Comparison of ENCODE assay signal across 1 cellular context in the genomic region with DNA sequence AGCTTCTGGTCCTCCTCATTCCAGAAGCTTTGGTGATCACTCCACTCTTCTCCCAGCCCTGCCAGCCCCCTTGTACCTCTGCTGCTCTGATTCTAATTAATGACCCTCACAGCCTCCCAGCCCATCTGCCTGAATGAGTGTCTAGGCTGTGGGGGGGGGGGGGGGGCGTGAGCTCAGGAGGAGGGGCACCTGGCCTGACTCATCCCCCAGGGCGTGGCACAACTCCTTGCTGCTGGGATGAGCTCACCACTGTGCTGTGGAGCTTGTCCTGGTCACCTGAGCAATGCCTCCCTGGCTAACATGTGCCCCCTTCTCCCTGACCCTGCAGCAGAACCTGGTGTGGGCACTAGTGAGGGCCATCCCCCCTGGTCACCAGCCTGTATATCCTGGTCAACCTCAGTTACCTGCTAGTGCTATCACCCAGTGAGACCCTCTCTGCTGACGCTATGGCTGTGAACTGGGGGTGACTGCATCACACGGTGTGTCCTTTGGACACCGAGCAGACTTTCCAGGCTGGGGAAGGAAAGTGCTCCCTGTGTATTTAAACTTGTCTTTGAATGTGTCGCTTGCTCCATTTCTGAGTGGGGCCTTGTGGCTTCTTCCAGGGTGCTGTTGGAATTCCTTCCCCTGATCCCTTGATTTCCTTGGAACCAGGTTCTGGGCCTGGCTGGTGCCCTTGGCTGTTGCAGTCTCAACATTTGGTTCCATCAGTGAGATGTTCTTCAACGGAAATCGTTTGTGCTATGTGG.
TF ChIP-seq lines count a peak whose summit lies in the region.

No MANE protein-coding gene starts in this region.

TF ChIP-seq in IMR-90, 13 proteins besides CTCF, POLR2A, EP300 and RAD21:
- TF ChIP-seq FOS (IDR thresholded peaks at IDR 0.05; ENCODE audit: low read depth, low read length) (no peak), CEBPB (IDR thresholded peaks at IDR 0.05; ENCODE audit: low read depth, low read length) (no peak), MXI1 (IDR thresholded peaks at IDR 0.05; ENCODE audit: borderline replicate concordance, low read depth, low read length) (no peak), BHLHE40 (IDR thresholded peaks at IDR 0.05; ENCODE audit: low read depth, low read length) (no peak), CHD1 (IDR thresholded peaks at IDR 0.05; ENCODE audit: low read depth, low read length) (no peak), MAFK (IDR thresholded peaks at IDR 0.05; ENCODE audit: low read depth, low read length) (no peak), NFE2L2 (IDR thresholded peaks at IDR 0.05; ENCODE audit: low read depth, low read length) (no peak), SMC3 (IDR thresholded peaks at IDR 0.05; ENCODE audit: low read depth, low read length) (no peak), RCOR1 (IDR thresholded peaks at IDR 0.05; ENCODE audit: insufficient replicate concordance, low read length) (no peak), RFX5 (IDR thresholded peaks at IDR 0.05; ENCODE audit: low read depth, low read length) (no peak), MAZ (IDR thresholded peaks at IDR 0.05; ENCODE audit: borderline replicate concordance, low read depth, low read length) (no peak)
- TF ChIP-seq, protein P1, sequence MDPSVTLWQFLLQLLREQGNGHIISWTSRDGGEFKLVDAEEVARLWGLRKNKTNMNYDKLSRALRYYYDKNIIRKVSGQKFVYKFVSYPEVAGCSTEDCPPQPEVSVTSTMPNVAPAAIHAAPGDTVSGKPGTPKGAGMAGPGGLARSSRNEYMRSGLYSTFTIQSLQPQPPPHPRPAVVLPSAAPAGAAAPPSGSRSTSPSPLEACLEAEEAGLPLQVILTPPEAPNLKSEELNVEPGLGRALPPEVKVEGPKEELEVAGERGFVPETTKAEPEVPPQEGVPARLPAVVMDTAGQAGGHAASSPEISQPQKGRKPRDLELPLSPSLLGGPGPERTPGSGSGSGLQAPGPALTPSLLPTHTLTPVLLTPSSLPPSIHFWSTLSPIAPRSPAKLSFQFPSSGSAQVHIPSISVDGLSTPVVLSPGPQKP (IDR thresholded peaks at IDR 0.05; ENCODE audit: borderline replicate concordance, low read depth, low read length): no peak
- TF ChIP-seq, protein P2, sequence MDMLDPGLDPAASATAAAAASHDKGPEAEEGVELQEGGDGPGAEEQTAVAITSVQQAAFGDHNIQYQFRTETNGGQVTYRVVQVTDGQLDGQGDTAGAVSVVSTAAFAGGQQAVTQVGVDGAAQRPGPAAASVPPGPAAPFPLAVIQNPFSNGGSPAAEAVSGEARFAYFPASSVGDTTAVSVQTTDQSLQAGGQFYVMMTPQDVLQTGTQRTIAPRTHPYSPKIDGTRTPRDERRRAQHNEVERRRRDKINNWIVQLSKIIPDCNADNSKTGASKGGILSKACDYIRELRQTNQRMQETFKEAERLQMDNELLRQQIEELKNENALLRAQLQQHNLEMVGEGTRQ (IDR thresholded peaks at IDR 0.05; ENCODE audit: low read depth, low read length): no peak
TF ChIP-seq in IMR-90: peak in this region for 0.
